1 cellular context compared by ENCODE assay signal in genomic region chr14:39339003-39339402, GRCh38.
TF ChIP-seq lines count a peak whose summit lies in the region.

No MANE protein-coding gene starts in this region.

TF ChIP-seq in GM23338, 12 proteins besides CTCF, POLR2A, EP300 and RAD21 (continued from another document):
- TF ChIP-seq ZNF114 (CRISPR knock-in tag; IDR thresholded peaks at IDR 0.05) (no peak), ETS1 (IDR thresholded peaks at IDR 0.05) (no peak), POLR2AphosphoS5 (IDR thresholded peaks at IDR 0.05; ENCODE audit: low read depth) (no peak), STAT1 (IDR thresholded peaks at IDR 0.05; ENCODE audit: unreplicated experiment) (no peak), ZNF331 (CRISPR knock-in tag; IDR thresholded peaks at IDR 0.05; ENCODE audit: low read depth) (no peak), NANOG (IDR thresholded peaks at IDR 0.05; ENCODE audit: borderline replicate concordance) (no peak), EZH2phosphoT487 (IDR thresholded peaks at IDR 0.05; ENCODE audit: unreplicated experiment) (no peak), ZNF462 (CRISPR knock-in tag; IDR thresholded peaks at IDR 0.05) (no peak)
TF ChIP-seq in GM23338: peak in this region for 0.
